Comparison of ENCODE assay signal across 15 cellular contexts in the genomic region with DNA sequence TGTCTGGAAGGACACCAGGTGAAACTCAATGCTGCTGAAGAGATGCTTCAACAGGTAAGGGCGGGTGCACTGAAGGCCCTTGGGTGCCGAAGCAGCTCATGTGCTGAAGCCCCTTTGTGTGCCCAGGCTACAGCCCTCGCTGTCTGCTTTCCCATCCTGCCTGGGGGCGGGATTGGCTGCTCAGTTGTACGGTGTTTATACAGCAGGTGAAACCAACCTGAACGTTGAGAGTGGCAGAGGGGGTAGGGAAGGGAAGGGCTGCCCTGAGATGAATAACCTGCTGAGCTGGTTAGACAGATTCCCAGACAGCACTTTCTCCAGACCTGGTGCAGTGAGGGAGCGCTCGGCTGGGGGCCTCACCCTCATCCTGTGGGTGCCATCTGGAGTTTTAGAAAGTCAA.
DNase-seq lines count a peak whose midpoint lies in the region; ATAC-seq and TF ChIP-seq lines count a peak whose summit lies in the region.
"Had no signal": no experiment of that assay in that cellular context is flagged by ENCODE, and none has a peak within 500 bp of the region (broad histone marks: within the 10 kb centered on the region; RNA-seq: fewer than 3 reads in every experiment).

No MANE protein-coding gene starts in this region.

- peak; percentile 54 for DNase-seq in NCI-H748 (lab: John Stamatoyannopoulos, UW; ENCODE audit: unreplicated experiment)
- DNase-seq in NCI-H748 treated with DMSO at 0.1 percent for 48 hours (lab: John Stamatoyannopoulos, UW): no peak
- DNase-seq in MCF 10A (ENCODE audit: unreplicated experiment): peak; percentile 35
- DNase-seq in mesendoderm: no peak
- no peak for DNase-seq in vagina (ENCODE audit: extremely low spot score in 2 of 2)
- DNase-seq in GM19240 (ENCODE audit: insufficient read length, low spot score): no peak
- DNase-seq: ACHN; activated CD8-positive, alpha-beta memory T cell treated with anti-CD3 and anti-CD28 coated beads, Interleukin-2, amount 50 U/mL, for 48 hours; aorta; H7; heart left ventricle; NCI-H524 treated with DMSO at 0.1 percent for 48 hours; SJCRH30 had no signal

- H3K27me3 Mint-ChIP-seq in MCF 10A (ENCODE audit: insufficient read depth, unreplicated experiment): no peaks in the 10 kb centered on the region

- no peak overlapping the region for H3K23ac ChIP-seq in mesendoderm (ENCODE audit: low read length)

- H3K27ac ChIP-seq in mesendoderm (ENCODE audit: low read depth, low read length) (no peak overlapping the region), vagina (peak overlapping the region; percentile 23)
- H3K27ac ChIP-seq: heart left ventricle, SJCRH30 had no signal

- no peaks in the 10 kb centered on the region for H3K36me3 Mint-ChIP-seq in MCF 10A (ENCODE audit: insufficient read depth, unreplicated experiment)

- POLR2A ChIA-PET in MCF 10A (lab: Yijun Ruan, JAX): interaction anchor here (1.0 to 1.2 kb wide), 3 partner anchors 11 to 22 kb away, joined by 3 to 4 read pairs (median 3); no protein-coding TSS in a partner anchor

- H3K4me1 ChIP-seq in mesendoderm (ENCODE audit: control insufficient read depth, low read depth, low read length) (peaks cover 18% of the 10 kb centered on the region), vagina (peaks cover 46% of the 10 kb centered on the region)
- H3K4me1 ChIP-seq: SJCRH30 had no signal

- BruUV-seq in MCF 10A (replicated peaks; lab: Mats Ljungman, UMichigan): no TSS peak

- no peak for ATAC-seq in GM18517 (IDR thresholded peaks at IDR 0.05; ENCODE audit: unreplicated experiment)
- ATAC-seq in HG03175 (IDR thresholded peaks at IDR 0.05; ENCODE audit: unreplicated experiment): no peak
- ATAC-seq: heart left ventricle had no signal

- H3K79me2 ChIP-seq in mesendoderm (ENCODE audit: control insufficient read depth, insufficient read depth, low read length): no peaks in the 10 kb centered on the region

- H3K9me3 Mint-ChIP-seq in MCF 10A (ENCODE audit: unreplicated experiment): no peaks in the 10 kb centered on the region

- H4K5ac ChIP-seq in mesendoderm (ENCODE audit: low read length): no peak overlapping the region

- no peaks in the 10 kb centered on the region for H3K9me3 ChIP-seq in vagina
- H3K9me3 ChIP-seq: heart left ventricle, SJCRH30 had no signal

- H2BK120ac ChIP-seq in mesendoderm (ENCODE audit: low read depth, low read length): no peak overlapping the region

- H4K8ac ChIP-seq in mesendoderm (ENCODE audit: low read depth, low read length): no peak overlapping the region

- H2BK5ac ChIP-seq in mesendoderm (ENCODE audit: low read length): no peak overlapping the region

- H3K27me3 ChIP-seq in mesendoderm (ENCODE audit: insufficient read depth, low read length, poor library complexity) (no peaks in the 10 kb centered on the region), vagina (no peaks in the 10 kb centered on the region)
- H3K27me3 ChIP-seq: heart left ventricle, SJCRH30 had no signal

- H3K18ac ChIP-seq in mesendoderm (ENCODE audit: low read length): no peak overlapping the region

- no peak overlapping the region for H3K9ac ChIP-seq in mesendoderm (ENCODE audit: low read length)

- H2BK15ac ChIP-seq in mesendoderm (replicated peaks; ENCODE audit: low read depth): no peak overlapping the region

- CTCF ChIA-PET in MCF 10A (lab: Yijun Ruan, JAX): interaction anchor here (0.7 to 1.2 kb wide), 4 partner anchors 13 to 90 kb away, joined by 3 to 9 read pairs (median 4); no protein-coding TSS in a partner anchor

- TF ChIP-seq CTCF in MCF 10A (IDR thresholded peaks at IDR 0.05; ENCODE audit: unreplicated experiment) (no peak), vagina (IDR thresholded peaks at IDR 0.05) (no peak)

- no peak overlapping the region for H3K4me3 Mint-ChIP-seq in MCF 10A (ENCODE audit: unreplicated experiment)

- no peak overlapping the region for H3K4me2 ChIP-seq in mesendoderm (ENCODE audit: low read length)

- no peak for TF ChIP-seq POLR2A in vagina (IDR thresholded peaks at IDR 0.05)

- H3K27ac Mint-ChIP-seq in MCF 10A (ENCODE audit: low read depth, unreplicated experiment): no peak overlapping the region

- no peak overlapping the region for H2AK5ac ChIP-seq in mesendoderm (ENCODE audit: low read length)

- H3K56ac ChIP-seq in mesendoderm (ENCODE audit: low read length): no peak overlapping the region

- no peaks in the 10 kb centered on the region for H3K79me1 ChIP-seq in mesendoderm (ENCODE audit: low read length)

- no peak overlapping the region for H3K4me3 ChIP-seq in mesendoderm (ENCODE audit: low read length)
- H3K4me3 ChIP-seq in vagina: no peak overlapping the region
- H3K4me3 ChIP-seq: heart left ventricle, SJCRH30 had no signal

- peaks cover 52% of the 10 kb centered on the region for H3K4me1 Mint-ChIP-seq in MCF 10A (ENCODE audit: insufficient read depth, unreplicated experiment)

- intact Hi-C loops in MCF 10A (cut with micrococcal nuclease) (no loop called here), vagina (cut with DNase I) (no loop called here)

- H3K4ac ChIP-seq in mesendoderm (ENCODE audit: low read depth, low read length): peak overlapping the region; percentile 48

- H3K36me3 ChIP-seq in mesendoderm (ENCODE audit: control insufficient read depth, insufficient read depth, low read length) (no peaks in the 10 kb centered on the region), vagina (no peaks in the 10 kb centered on the region)
- H3K36me3 ChIP-seq: SJCRH30 had no signal

- no CpG with 5 or more reads among the region's 8 CpGs for WGBS in mesendoderm (ENCODE audit: extremely low coverage, insufficient coverage, low lambda C conversion rate)

Comparison
In these comparisons a context has a peak if more than half of its experiments do, and no peak if none do; other contexts are left out.
1. DNase-seq: peak in NCI-H748 (single experiment) and MCF 10A (single experiment); none in NCI-H748 treated with DMSO at 0.1 percent for 48 hours (single experiment), mesendoderm (single experiment), vagina (0 of 2) and GM19240 (single experiment).